12 cellular contexts compared by ENCODE assay signal in genomic region chr9:123049589-123050222, GRCh38. TPM values are rescaled to one million over a fixed set of nuclear protein-coding genes. Genes with fewer than 3 reads are reported as not detected.
A peak's percentile ranks its signal among the peaks of the same experiment; 100 is the strongest.
DNase-seq lines count a peak whose midpoint lies in the region; ATAC-seq and TF ChIP-seq lines count a peak whose summit lies in the region.
"Had no signal": no experiment of that assay in that cellular context is flagged by ENCODE, and none has a peak within 500 bp of the region (broad histone marks: within the 10 kb centered on the region; RNA-seq: fewer than 3 reads in every experiment).

No MANE protein-coding gene starts in this region.

- ATAC-seq in mucosa of descending colon, result peak; percentile 89
- ATAC-seq in aorta (ENCODE audit: low FRiP score), result peak; percentile 78
- no peak for ATAC-seq in GM18858 (IDR thresholded peaks at IDR 0.05; ENCODE audit: unreplicated experiment)
- ATAC-seq: naive thymus-derived CD8-positive, alpha-beta T cell had no signal

- H3K4me3 ChIP-seq in mammary epithelial cell (replicated peaks in 1 of 3; ENCODE audit: insufficient read depth in 1 of 3, low read depth in 2 of 3, low read length in 3 of 3) (no peak overlapping the region), coronary artery (peak overlapping the region; percentile 15), mucosa of descending colon (no peak overlapping the region), aorta (ENCODE audit: low read length in 2 of 2) (no peak overlapping the region), lower leg skin (ENCODE audit: low read depth, poor library complexity, severe bottlenecking) (no peak overlapping the region)

- H3K9ac ChIP-seq in mammary epithelial cell (ENCODE audit: insufficient read depth, low read length), result no peak overlapping the region

- dilution Hi-C loops in mammary epithelial cell (cut with HindIII; ENCODE audit: low sequenced_read_pairs), result no loop called here

- no peaks in the 10 kb centered on the region for H3K9me3 Mint-ChIP-seq in MCF 10A (ENCODE audit: unreplicated experiment)
- H3K9me3 Mint-ChIP-seq: endodermal cell; naive thymus-derived CD8-positive, alpha-beta T cell had no signal

- H3K4me3 Mint-ChIP-seq in MCF 10A (ENCODE audit: unreplicated experiment), result no peak overlapping the region
- H3K4me3 Mint-ChIP-seq: endodermal cell; naive thymus-derived CD8-positive, alpha-beta T cell had no signal

- H3K4me1 Mint-ChIP-seq in MCF 10A (ENCODE audit: insufficient read depth, unreplicated experiment), result peaks cover 14% of the 10 kb centered on the region

- H3K4me1 ChIP-seq in mammary epithelial cell (ENCODE audit: insufficient read depth, low read length) (no peaks in the 10 kb centered on the region), mucosa of descending colon (ENCODE audit: low read depth) (peaks cover 10% of the 10 kb centered on the region), aorta (ENCODE audit: control insufficient read depth in 1 of 2, insufficient read depth in 2 of 2, low read length in 2 of 2) (peaks cover 6 to 10% of the 10 kb centered on the region in 2 donors)

- intact Hi-C loops in MCF 10A (cut with micrococcal nuclease), result no loop called here
- intact Hi-C loops in mammary epithelial cell (cut with micrococcal nuclease), result no loop called here
- intact Hi-C loops in mucosa of descending colon (cut with DNase I, micrococcal nuclease), result no loop called here
- intact Hi-C loops in aorta (cut with DNase I), result loop anchor here in 1 of 2 donors (10.0 kb wide), 1 partner anchor 965 kb away; no protein-coding TSS in a partner anchor
- intact Hi-C loops in lower leg skin (cut with DNase I; ENCODE audit: low total_unique reads), result no loop called here

- H3K27ac Mint-ChIP-seq in MCF 10A (ENCODE audit: low read depth, unreplicated experiment), result peak overlapping the region; percentile 17
- H3K27ac Mint-ChIP-seq: endodermal cell had no signal

- BruUV-seq in MCF 10A (replicated peaks; lab: Mats Ljungman, UMichigan) (no TSS peak), mammary epithelial cell (replicated peaks; lab: Mats Ljungman, UMichigan) (no TSS peak)

- H3K27me3 ChIP-seq in mammary epithelial cell (ENCODE audit: insufficient read depth, low read length) (no peaks in the 10 kb centered on the region), aorta (ENCODE audit: control insufficient read depth in 1 of 2, insufficient read depth in 2 of 2, low read length in 1 of 2) (no peaks in the 10 kb centered on the region)

- no peaks in the 10 kb centered on the region for H3K79me2 ChIP-seq in mammary epithelial cell (ENCODE audit: insufficient read depth, low read length)

- H2AFZ ChIP-seq in mammary epithelial cell (ENCODE audit: low read depth, low read length), result no peak overlapping the region

- peaks cover 25% of the 10 kb centered on the region for H3K36me3 Mint-ChIP-seq in MCF 10A (ENCODE audit: insufficient read depth, unreplicated experiment)

- H3K9me3 ChIP-seq in mammary epithelial cell (replicated peaks; ENCODE audit: insufficient read depth, low read length), result no peaks in the 10 kb centered on the region
- H3K9me3 ChIP-seq in mucosa of descending colon, result no peaks in the 10 kb centered on the region
- H3K9me3 ChIP-seq in aorta (ENCODE audit: control insufficient read depth, low read length), result no peaks in the 10 kb centered on the region

- H4K20me1 ChIP-seq in mammary epithelial cell (ENCODE audit: insufficient read depth, low read length), result no peaks in the 10 kb centered on the region

- in situ Hi-C loops in mammary epithelial cell (cut with MboI; ENCODE audit: low sequenced_read_pairs in 2 of 2), result no loop called here

- H3K4me2 ChIP-seq in mammary epithelial cell (ENCODE audit: insufficient read depth, low read depth, low read length), result no peak overlapping the region

- WGBS in mammary epithelial cell (ENCODE audit: low coverage, missing lambda C conversion rate), result 50% methylated on average over 3 of the region's 3 CpGs
- 3 to 6% methylated on average over 3 of the region's 3 CpGs for WGBS in aorta, 2 donors
- 27 to 30% methylated on average over 3 of the region's 3 CpGs for WGBS in lower leg skin, 2 donors

- TF ChIP-seq CTCF in MCF 10A (IDR thresholded peaks at IDR 0.05; ENCODE audit: unreplicated experiment) (no peak), mammary epithelial cell (conservative IDR thresholded peaks at IDR 0.05 in 1 of 2, IDR thresholded peaks at IDR 0.05 in 1 of 2; ENCODE audit: extremely low read depth in 1 of 2, insufficient read depth in 1 of 2, low read depth in 1 of 2, low read length in 2 of 2) (no peak), coronary artery (IDR thresholded peaks at IDR 0.05) (no peak), mucosa of descending colon (IDR thresholded peaks at IDR 0.05) (no peak), lower leg skin (IDR thresholded peaks at IDR 0.05) (no peak)

- no peaks in the 10 kb centered on the region for H3K27me3 Mint-ChIP-seq in MCF 10A (ENCODE audit: insufficient read depth, unreplicated experiment)
- H3K27me3 Mint-ChIP-seq: naive thymus-derived CD8-positive, alpha-beta T cell had no signal

- H3K27ac ChIP-seq in mammary epithelial cell (ENCODE audit: insufficient read depth, low read depth, low read length), result no peak overlapping the region
- H3K27ac ChIP-seq in coronary artery, result peak overlapping the region; percentile 83 to 85
- peak overlapping the region; percentile 59 to 90 for H3K27ac ChIP-seq in aorta (ENCODE audit: low read depth in 1 of 2, low read length in 2 of 2)

- H3K36me3 ChIP-seq in mammary epithelial cell (ENCODE audit: insufficient read depth, low read length) (no peaks in the 10 kb centered on the region), mucosa of descending colon (ENCODE audit: low read depth) (no peaks in the 10 kb centered on the region), aorta (ENCODE audit: control insufficient read depth in 1 of 2, insufficient read depth in 2 of 2, low read length in 1 of 2) (no peaks in the 10 kb centered on the region)

- CTCF ChIA-PET in MCF 10A (lab: Yijun Ruan, JAX) (interaction anchor here (0.6 kb wide), 3 partner anchors 59 to 1503 kb away, joined by 3 read pairs; no protein-coding TSS in a partner anchor), mammary epithelial cell (lab: Charles Lee; ENCODE audit: low non-redundant PET) (no interaction called here)

- DNase-seq in MCF 10A (ENCODE audit: unreplicated experiment), result peak; percentile 79
- no peak for DNase-seq in mammary epithelial cell
- no peak for DNase-seq in coronary artery (ENCODE audit: low spot score)
- DNase-seq in mucosa of descending colon, result peak in 1 of 3 donors; percentile 65
- no peak for DNase-seq in aorta
- DNase-seq in lower leg skin (ENCODE audit: low spot score in 2 of 2), result no peak
- no peak for DNase-seq in kidney glomerular epithelial cell (lab: John Stamatoyannopoulos, UW)
- DNase-seq: ACHN; endodermal cell; naive thymus-derived CD8-positive, alpha-beta T cell; SIG-M5 had no signal

- no peak for TF ChIP-seq POLR2A in lower leg skin (IDR thresholded peaks at IDR 0.05)

- POLR2A ChIA-PET in MCF 10A (lab: Yijun Ruan, JAX), result interaction anchor here (0.7 to 2.3 kb wide), 5 partner anchors 10 to 145 kb away, joined by 4 to 9 read pairs (median 5); no protein-coding TSS in a partner anchor

RNA-seq across cellular contexts. Expression of gene GPR21, which starts 16.2 kb away (rescaled TPM):
- total RNA-seq in MCF 10A (2022) (0.37 TPM in 1 of 2 replicates, not detected in the other), mammary epithelial cell (1 to 10 TPM; 1.2 to 1.5 TPM), mucosa of descending colon (1 to 10 TPM in 2 of 3 donors, under 1 TPM in 1; 0.64 to 3.2 (median 2.6) TPM), aorta (10 to 100 TPM in 1 of 2 donors, 1 to 10 TPM in 1; 8.8 to 13.9 TPM), lower leg skin (1 to 10 TPM in 2 of 4 donors, not detected in 2; 1.3 to 2.7 TPM)
- polyA plus RNA-seq in mammary epithelial cell (not detected), aorta (1 to 10 TPM in 1 of 2 donors, under 1 TPM in 1; 0.50 to 3.8 TPM)
- polyA minus RNA-seq in mammary epithelial cell, result not detected
- polyA plus RNA-seq: naive thymus-derived CD8-positive, alpha-beta T cell had no signal
